In the genomic region with DNA sequence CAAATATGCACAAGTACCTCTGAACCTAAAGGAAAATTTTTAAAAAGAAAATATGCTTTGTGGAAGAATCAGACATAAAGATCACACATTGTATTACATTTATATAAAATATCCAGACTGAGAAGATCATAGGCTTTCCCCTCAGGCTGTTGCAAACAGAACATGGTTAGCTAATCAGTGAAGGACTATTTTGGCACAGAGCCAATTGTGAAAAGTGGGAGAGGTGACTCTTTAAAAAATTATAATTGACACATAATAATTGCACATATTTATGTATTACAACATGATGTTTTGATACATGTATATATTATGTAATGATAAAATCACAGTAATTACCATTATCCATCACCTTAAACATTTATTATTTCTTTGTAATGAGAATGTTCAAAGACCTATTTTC, we compare ENCODE assay signal across 2 cellular contexts.
TF ChIP-seq lines count a peak whose summit lies in the region.

No MANE protein-coding gene starts in this region.

TF ChIP-seq in A549, 52 proteins besides CTCF, POLR2A, EP300 and RAD21:
- TF ChIP-seq MYC (IDR thresholded peaks at IDR 0.05; ENCODE audit: borderline replicate concordance, low read length) (no peak), NPAS2 (CRISPR knock-in tag; IDR thresholded peaks at IDR 0.05; ENCODE audit: borderline replicate concordance) (no peak)

TF ChIP-seq in K562, 482 proteins besides CTCF, POLR2A, EP300 and RAD21:
- TF ChIP-seq ZKSCAN8 (CRISPR knock-in tag; IDR thresholded peaks at IDR 0.05) (no peak), NFIC (IDR thresholded peaks at IDR 0.05) (peak; percentile 89), ARHGAP35 (IDR thresholded peaks at IDR 0.05; ENCODE audit: partially characterized antibody) (no peak), NFIX (CRISPR knock-in tag; IDR thresholded peaks at IDR 0.05; ENCODE audit: low read depth) (peak; percentile 87), ZNF561 (CRISPR knock-in tag; conservative IDR thresholded peaks at IDR 0.05) (no peak), PPARD (CRISPR knock-in tag; IDR thresholded peaks at IDR 0.05) (no peak), NCOA2 (IDR thresholded peaks at IDR 0.05; ENCODE audit: partially characterized antibody in 2 of 2) (no peak)
TF ChIP-seq in K562: peak in this region for 2.
